Comparison of ENCODE assay signal across 21 cellular contexts in genomic region chr1:183000563-183000962, GRCh38. TPM values are rescaled to one million over a fixed set of nuclear protein-coding genes. Genes with fewer than 3 reads are reported as not detected.
"Had no signal": no experiment of that assay in that cellular context is flagged by ENCODE, and none has a peak within 500 bp of the region (broad histone marks: within the 10 kb centered on the region; RNA-seq: fewer than 3 reads in every experiment).

No MANE protein-coding gene starts in this region.

- ATAC-seq: activated CD8-positive, alpha-beta T cell treated with anti-CD3 and anti-CD28 coated beads for 36 hours; stimulated activated effector memory CD8-positive, alpha-beta T cell treated with anti-CD3 and anti-CD28 coated beads, Interleukin-12 subunit alpha, Interleukin-12 subunit beta, amount 100 ng/mL, for 72 hours; T-cell had no signal

- DNase-seq: activated CD4-positive, alpha-beta T cell treated with anti-CD3 and anti-CD28 coated beads for 48 hours; activated CD4-positive, CD25-positive, alpha-beta regulatory T cell; activated CD8-positive, alpha-beta T cell treated with anti-CD3 and anti-CD28 coated beads for 36 hours; activated naive CD4-positive, alpha-beta T cell treated with anti-CD3 and anti-CD28 coated beads for 36 hours; activated T-cell treated with anti-CD3 and anti-CD28 coated beads, Interleukin-2, amount 50 U/mL, for 24 hours; anterior cingulate cortex; brain microvascular endothelial cell; foreskin fibroblast; SK-N-SH; small intestine; stimulated activated CD4-positive, alpha-beta T cell treated with anti-CD3 and anti-CD28 coated beads, Interleukin-4, amount 100 ng/mL, for 24 hours; T-cell; T-helper 9 cell; upper lobe of left lung had no signal

- H3K4me3 ChIP-seq: coronary artery, hepatocyte, lung, thoracic aorta, upper lobe of left lung had no signal

RNA-seq across cellular contexts. Expression of gene SHCBP1L, which starts 47.6 kb away (rescaled TPM):
- total RNA-seq: activated CD8-positive, alpha-beta T cell treated with anti-CD3 and anti-CD28 coated beads for 36 hours; activated naive CD4-positive, alpha-beta T cell treated with anti-CD3 and anti-CD28 coated beads for 36 hours; activated T-helper 2 cell treated with anti-CD3 and anti-CD28 coated beads, Interferon-gamma antibody, Interleukin-2, Interleukin-4, amounts not matched to agents 10 μg/mL and 5 μg/mL and 100 μg/mL, durations not matched to agents 14 hours and 24 hours and 36 hours; hepatocyte; lung; mesothelial cell of epicardium; T-cell; thoracic aorta; upper lobe of left lung had no signal
